ENCODE assay signal across 19 cellular contexts in genomic region chr13:34608326-34608725, GRCh38.
DNase-seq lines count a peak whose midpoint lies in the region; TF ChIP-seq lines count a peak whose summit lies in the region.
"Had no signal": no experiment of that assay in that cellular context is flagged by ENCODE, and none has a peak within 500 bp of the region (broad histone marks: within the 10 kb centered on the region; RNA-seq: fewer than 3 reads in every experiment).

No MANE protein-coding gene starts in this region.

- H3K27me3 ChIP-seq in esophagus muscularis mucosa = no peaks in the 10 kb centered on the region
- H3K27me3 ChIP-seq: BLaER1 had no signal

- WGBS in esophagus muscularis mucosa = 80% methylated on average over 3 of the region's 3 CpGs

- no peaks in the 10 kb centered on the region for H3K9me3 ChIP-seq in esophagus muscularis mucosa
- H3K9me3 ChIP-seq: BLaER1 had no signal

- no peak overlapping the region for H3K27ac ChIP-seq in esophagus muscularis mucosa (replicated peaks in 1 of 4)
- H3K27ac ChIP-seq: BLaER1, C4-2B, GM23248 had no signal

- no peak for TF ChIP-seq CTCF in esophagus muscularis mucosa (IDR thresholded peaks at IDR 0.05)

- TF ChIP-seq POLR2A in esophagus muscularis mucosa (IDR thresholded peaks at IDR 0.05; ENCODE audit: low read depth) = no peak

- no peaks in the 10 kb centered on the region for H3K36me3 ChIP-seq in esophagus muscularis mucosa
- H3K36me3 ChIP-seq: BLaER1 had no signal

- DNase-seq in NCI-H82 (lab: John Stamatoyannopoulos, UW) = peak; percentile 14
- DNase-seq in NCI-H82 treated with DMSO at 0.1 percent for 48 hours (lab: John Stamatoyannopoulos, UW; ENCODE audit: unreplicated experiment) = no peak
- peak; percentile 12 for DNase-seq in RPMI7951 (ENCODE audit: low read depth)
- DNase-seq in esophagus muscularis mucosa (ENCODE audit: extremely low spot score) = peak; percentile 39
- no peak for DNase-seq in activated gamma-delta T cell treated with Interleukin-2 at 50 U/mL for 16 hours
- no peak for DNase-seq in NCI-H128 (lab: John Stamatoyannopoulos, UW; ENCODE audit: unreplicated experiment)
- DNase-seq in HUDEP-2 (lab: John Stamatoyannopoulos, UW; ENCODE audit: unreplicated experiment in 76 of 76) = no peak
- DNase-seq: CD4-positive, CD25-positive, alpha-beta regulatory T cell; CD8-positive, alpha-beta T cell; DMS 273 treated with DMSO at 0.1 percent for 48 hours; DMS79; EL; GDM1; GM23248; H7; HCEC 1CT had no signal

- intact Hi-C loops in esophagus muscularis mucosa (cut with DNase I) = no loop called here

- no peak for TF ChIP-seq EP300 in esophagus muscularis mucosa (IDR thresholded peaks at IDR 0.05)

- no peaks in the 10 kb centered on the region for H3K4me1 ChIP-seq in esophagus muscularis mucosa
- H3K4me1 ChIP-seq: BLaER1 had no signal

- H3K4me3 ChIP-seq in esophagus muscularis mucosa = no peak overlapping the region
- H3K4me3 ChIP-seq: BLaER1, GM12878, GM23248 had no signal

Comparison
In these comparisons a context has a peak if more than half of its experiments do, and no peak if none do; other contexts are left out.
1. DNase-seq: peak in NCI-H82 (single experiment), RPMI7951 (single experiment) and esophagus muscularis mucosa (single experiment); none in NCI-H82 treated with DMSO at 0.1 percent for 48 hours (single experiment), activated gamma-delta T cell treated with Interleukin-2 at 50 U/mL for 16 hours (single experiment), NCI-H128 (single experiment) and HUDEP-2 (0 of 76).